1 cellular context compared by ENCODE assay signal in the genomic region with DNA sequence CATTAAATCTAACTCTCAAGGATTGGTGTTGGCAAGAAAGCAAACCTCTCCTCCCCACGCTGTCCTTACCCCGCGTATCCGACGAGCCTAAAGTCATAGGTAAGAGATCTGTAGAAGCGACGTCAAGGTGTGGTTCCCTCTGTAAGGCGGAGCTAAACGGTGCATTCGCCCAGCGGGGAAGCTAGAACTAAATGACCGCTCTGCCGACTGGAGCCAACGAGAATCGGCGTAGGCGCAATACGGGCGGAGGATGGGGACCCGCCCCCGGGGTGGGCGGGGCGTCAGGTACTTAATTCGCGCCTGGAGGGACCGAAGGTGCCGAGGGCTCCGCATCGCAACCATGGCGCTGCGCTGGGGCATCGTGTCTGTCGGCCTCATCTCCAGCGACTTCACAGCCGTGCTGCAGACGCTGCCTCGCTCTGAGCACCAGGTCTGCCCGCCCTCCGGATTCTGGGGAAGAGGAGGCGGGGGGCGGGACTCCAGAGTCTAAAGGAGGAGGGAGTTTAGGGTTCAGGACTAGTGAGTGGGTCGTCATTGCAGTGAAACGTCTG.
TF ChIP-seq lines count a peak whose summit lies in the region.

A gene (plus strand): TSS at position 318 of the 551 bp plus-strand sequence. CDS start 23 bp downstream, at position 341.

TF ChIP-seq in HepG2, 621 proteins besides CTCF, POLR2A, EP300 and RAD21 (continued from another document and continues in another):
- TF ChIP-seq, protein P1, sequence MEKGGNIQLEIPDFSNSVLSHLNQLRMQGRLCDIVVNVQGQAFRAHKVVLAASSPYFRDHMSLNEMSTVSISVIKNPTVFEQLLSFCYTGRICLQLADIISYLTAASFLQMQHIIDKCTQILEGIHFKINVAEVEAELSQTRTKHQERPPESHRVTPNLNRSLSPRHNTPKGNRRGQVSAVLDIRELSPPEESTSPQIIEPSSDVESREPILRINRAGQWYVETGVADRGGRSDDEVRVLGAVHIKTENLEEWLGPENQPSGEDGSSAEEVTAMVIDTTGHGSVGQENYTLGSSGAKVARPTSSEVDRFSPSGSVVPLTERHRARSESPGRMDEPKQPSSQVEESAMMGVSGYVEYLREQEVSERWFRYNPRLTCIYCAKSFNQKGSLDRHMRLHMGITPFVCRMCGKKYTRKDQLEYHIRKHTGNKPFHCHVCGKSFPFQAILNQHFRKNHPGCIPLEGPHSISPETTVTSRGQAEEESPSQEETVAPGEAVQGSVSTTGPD (CRISPR knock-in tag; IDR thresholded peaks at IDR 0.05) = no peak
- 0 out of 2 replicates have a peak, but pooled peaks have one; percentile 39 for TF ChIP-seq ZC3H13 (CRISPR knock-in tag; IDR thresholded peaks at IDR 0.05)
- TF ChIP-seq, protein P2, sequence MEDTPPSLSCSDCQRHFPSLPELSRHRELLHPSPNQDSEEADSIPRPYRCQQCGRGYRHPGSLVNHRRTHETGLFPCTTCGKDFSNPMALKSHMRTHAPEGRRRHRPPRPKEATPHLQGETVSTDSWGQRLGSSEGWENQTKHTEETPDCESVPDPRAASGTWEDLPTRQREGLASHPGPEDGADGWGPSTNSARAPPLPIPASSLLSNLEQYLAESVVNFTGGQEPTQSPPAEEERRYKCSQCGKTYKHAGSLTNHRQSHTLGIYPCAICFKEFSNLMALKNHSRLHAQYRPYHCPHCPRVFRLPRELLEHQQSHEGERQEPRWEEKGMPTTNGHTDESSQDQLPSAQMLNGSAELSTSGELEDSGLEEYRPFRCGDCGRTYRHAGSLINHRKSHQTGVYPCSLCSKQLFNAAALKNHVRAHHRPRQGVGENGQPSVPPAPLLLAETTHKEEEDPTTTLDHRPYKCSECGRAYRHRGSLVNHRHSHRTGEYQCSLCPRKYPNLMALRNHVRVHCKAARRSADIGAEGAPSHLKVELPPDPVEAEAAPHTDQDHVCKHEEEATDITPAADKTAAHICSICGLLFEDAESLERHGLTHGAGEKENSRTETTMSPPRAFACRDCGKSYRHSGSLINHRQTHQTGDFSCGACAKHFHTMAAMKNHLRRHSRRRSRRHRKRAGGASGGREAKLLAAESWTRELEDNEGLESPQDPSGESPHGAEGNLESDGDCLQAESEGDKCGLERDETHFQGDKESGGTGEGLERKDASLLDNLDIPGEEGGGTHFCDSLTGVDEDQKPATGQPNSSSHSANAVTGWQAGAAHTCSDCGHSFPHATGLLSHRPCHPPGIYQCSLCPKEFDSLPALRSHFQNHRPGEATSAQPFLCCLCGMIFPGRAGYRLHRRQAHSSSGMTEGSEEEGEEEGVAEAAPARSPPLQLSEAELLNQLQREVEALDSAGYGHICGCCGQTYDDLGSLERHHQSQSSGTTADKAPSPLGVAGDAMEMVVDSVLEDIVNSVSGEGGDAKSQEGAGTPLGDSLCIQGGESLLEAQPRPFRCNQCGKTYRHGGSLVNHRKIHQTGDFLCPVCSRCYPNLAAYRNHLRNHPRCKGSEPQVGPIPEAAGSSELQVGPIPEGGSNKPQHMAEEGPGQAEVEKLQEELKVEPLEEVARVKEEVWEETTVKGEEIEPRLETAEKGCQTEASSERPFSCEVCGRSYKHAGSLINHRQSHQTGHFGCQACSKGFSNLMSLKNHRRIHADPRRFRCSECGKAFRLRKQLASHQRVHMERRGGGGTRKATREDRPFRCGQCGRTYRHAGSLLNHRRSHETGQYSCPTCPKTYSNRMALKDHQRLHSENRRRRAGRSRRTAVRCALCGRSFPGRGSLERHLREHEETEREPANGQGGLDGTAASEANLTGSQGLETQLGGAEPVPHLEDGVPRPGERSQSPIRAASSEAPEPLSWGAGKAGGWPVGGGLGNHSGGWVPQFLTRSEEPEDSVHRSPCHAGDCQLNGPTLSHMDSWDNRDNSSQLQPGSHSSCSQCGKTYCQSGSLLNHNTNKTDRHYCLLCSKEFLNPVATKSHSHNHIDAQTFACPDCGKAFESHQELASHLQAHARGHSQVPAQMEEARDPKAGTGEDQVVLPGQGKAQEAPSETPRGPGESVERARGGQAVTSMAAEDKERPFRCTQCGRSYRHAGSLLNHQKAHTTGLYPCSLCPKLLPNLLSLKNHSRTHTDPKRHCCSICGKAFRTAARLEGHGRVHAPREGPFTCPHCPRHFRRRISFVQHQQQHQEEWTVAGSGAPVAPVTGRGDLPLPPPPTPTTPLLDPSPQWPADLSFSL (CRISPR knock-in tag; IDR thresholded peaks at IDR 0.05) = no peak
- TF ChIP-seq RBM22 (optimal IDR thresholded peaks at IDR 0.05; ENCODE audit: low read length) = no peak
- peak; percentile 64 for TF ChIP-seq SAP130 (CRISPR knock-in tag; IDR thresholded peaks at IDR 0.05; ENCODE audit: low read depth)
- peak; percentile 49; the same call in 1 of the 2 replicates for TF ChIP-seq HOXA5 (CRISPR knock-in tag; IDR thresholded peaks at IDR 0.05)
- no peak for TF ChIP-seq ZNF777 (CRISPR knock-in tag; IDR thresholded peaks at IDR 0.05)
- TF ChIP-seq POLR2AphosphoS5 (IDR thresholded peaks at IDR 0.05; ENCODE audit: low read depth, low read length) = peak; percentile 31; the same call in 1 of the 2 replicates
- TF ChIP-seq, protein P3, sequence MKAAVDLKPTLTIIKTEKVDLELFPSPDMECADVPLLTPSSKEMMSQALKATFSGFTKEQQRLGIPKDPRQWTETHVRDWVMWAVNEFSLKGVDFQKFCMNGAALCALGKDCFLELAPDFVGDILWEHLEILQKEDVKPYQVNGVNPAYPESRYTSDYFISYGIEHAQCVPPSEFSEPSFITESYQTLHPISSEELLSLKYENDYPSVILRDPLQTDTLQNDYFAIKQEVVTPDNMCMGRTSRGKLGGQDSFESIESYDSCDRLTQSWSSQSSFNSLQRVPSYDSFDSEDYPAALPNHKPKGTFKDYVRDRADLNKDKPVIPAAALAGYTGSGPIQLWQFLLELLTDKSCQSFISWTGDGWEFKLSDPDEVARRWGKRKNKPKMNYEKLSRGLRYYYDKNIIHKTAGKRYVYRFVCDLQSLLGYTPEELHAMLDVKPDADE (CRISPR knock-in tag; IDR thresholded peaks at IDR 0.05) = no peak
- TF ChIP-seq, protein P4, sequence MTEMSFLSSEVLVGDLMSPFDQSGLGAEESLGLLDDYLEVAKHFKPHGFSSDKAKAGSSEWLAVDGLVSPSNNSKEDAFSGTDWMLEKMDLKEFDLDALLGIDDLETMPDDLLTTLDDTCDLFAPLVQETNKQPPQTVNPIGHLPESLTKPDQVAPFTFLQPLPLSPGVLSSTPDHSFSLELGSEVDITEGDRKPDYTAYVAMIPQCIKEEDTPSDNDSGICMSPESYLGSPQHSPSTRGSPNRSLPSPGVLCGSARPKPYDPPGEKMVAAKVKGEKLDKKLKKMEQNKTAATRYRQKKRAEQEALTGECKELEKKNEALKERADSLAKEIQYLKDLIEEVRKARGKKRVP (CRISPR knock-in tag; IDR thresholded peaks at IDR 0.05) = no peak
- TF ChIP-seq SP5 (CRISPR knock-in tag; IDR thresholded peaks at IDR 0.05; ENCODE audit: borderline replicate concordance, low read depth) = peak; percentile 23; the same call in 1 of the 2 replicates
- TF ChIP-seq NFYB (CRISPR knock-in tag; IDR thresholded peaks at IDR 0.05) = peak; percentile 40
- TF ChIP-seq SOX6 (IDR thresholded peaks at IDR 0.05) = no peak
- 0 out of 2 replicates have a peak, but pooled peaks have one; percentile 10 for TF ChIP-seq SOX6 (CRISPR knock-in tag; IDR thresholded peaks at IDR 0.05)
- peak; percentile 27; the same call in 1 of the 2 replicates for TF ChIP-seq THAP11 (CRISPR knock-in tag; IDR thresholded peaks at IDR 0.05)
- peak; percentile 33; the same call in 1 of the 2 replicates for TF ChIP-seq HOXA3 (CRISPR knock-in tag; IDR thresholded peaks at IDR 0.05)
- 0 out of 2 replicates have a peak, but pooled peaks have one; percentile 27 for TF ChIP-seq MEIS2 (CRISPR knock-in tag; IDR thresholded peaks at IDR 0.05)
- TF ChIP-seq, protein P5, sequence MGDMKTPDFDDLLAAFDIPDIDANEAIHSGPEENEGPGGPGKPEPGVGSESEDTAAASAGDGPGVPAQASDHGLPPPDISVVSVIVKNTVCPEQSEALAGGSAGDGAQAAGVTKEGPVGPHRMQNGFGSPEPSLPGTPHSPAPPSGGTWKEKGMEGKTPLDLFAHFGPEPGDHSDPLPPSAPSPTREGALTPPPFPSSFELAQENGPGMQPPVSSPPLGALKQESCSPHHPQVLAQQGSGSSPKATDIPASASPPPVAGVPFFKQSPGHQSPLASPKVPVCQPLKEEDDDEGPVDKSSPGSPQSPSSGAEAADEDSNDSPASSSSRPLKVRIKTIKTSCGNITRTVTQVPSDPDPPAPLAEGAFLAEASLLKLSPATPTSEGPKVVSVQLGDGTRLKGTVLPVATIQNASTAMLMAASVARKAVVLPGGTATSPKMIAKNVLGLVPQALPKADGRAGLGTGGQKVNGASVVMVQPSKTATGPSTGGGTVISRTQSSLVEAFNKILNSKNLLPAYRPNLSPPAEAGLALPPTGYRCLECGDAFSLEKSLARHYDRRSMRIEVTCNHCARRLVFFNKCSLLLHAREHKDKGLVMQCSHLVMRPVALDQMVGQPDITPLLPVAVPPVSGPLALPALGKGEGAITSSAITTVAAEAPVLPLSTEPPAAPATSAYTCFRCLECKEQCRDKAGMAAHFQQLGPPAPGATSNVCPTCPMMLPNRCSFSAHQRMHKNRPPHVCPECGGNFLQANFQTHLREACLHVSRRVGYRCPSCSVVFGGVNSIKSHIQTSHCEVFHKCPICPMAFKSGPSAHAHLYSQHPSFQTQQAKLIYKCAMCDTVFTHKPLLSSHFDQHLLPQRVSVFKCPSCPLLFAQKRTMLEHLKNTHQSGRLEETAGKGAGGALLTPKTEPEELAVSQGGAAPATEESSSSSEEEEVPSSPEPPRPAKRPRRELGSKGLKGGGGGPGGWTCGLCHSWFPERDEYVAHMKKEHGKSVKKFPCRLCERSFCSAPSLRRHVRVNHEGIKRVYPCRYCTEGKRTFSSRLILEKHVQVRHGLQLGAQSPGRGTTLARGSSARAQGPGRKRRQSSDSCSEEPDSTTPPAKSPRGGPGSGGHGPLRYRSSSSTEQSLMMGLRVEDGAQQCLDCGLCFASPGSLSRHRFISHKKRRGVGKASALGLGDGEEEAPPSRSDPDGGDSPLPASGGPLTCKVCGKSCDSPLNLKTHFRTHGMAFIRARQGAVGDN (CRISPR knock-in tag; IDR thresholded peaks at IDR 0.05) = peak; percentile 82
- no peak for TF ChIP-seq ZNF329 (CRISPR knock-in tag; IDR thresholded peaks at IDR 0.05; ENCODE audit: low read depth)
- TF ChIP-seq ASH2L (IDR thresholded peaks at IDR 0.05; ENCODE audit: insufficient read length, low read depth, low read length) = peak; percentile 40
- TF ChIP-seq, protein P6, sequence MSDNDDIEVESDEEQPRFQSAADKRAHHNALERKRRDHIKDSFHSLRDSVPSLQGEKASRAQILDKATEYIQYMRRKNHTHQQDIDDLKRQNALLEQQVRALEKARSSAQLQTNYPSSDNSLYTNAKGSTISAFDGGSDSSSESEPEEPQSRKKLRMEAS (IDR thresholded peaks at IDR 0.05) = peak; percentile 37; the same call in 1 of the 2 replicates
- TF ChIP-seq, protein P7, sequence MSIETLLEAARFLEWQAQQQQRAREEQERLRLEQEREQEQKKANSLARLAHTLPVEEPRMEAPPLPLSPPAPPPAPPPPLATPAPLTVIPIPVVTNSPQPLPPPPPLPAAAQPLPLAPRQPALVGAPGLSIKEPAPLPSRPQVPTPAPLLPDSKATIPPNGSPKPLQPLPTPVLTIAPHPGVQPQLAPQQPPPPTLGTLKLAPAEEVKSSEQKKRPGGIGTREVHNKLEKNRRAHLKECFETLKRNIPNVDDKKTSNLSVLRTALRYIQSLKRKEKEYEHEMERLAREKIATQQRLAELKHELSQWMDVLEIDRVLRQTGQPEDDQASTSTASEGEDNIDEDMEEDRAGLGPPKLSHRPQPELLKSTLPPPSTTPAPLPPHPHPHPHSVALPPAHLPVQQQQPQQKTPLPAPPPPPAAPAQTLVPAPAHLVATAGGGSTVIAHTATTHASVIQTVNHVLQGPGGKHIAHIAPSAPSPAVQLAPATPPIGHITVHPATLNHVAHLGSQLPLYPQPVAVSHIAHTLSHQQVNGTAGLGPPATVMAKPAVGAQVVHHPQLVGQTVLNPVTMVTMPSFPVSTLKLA (IDR thresholded peaks at IDR 0.05) = no peak
- peak; percentile 72 for TF ChIP-seq KDM5B (CRISPR knock-in tag; IDR thresholded peaks at IDR 0.05; ENCODE audit: borderline replicate concordance)
- TF ChIP-seq ZFY (CRISPR knock-in tag; IDR thresholded peaks at IDR 0.05) = no peak
- peak; percentile 14; the same call in 1 of the 2 replicates for TF ChIP-seq SALL1 (CRISPR knock-in tag; IDR thresholded peaks at IDR 0.05)
- TF ChIP-seq, protein P8, sequence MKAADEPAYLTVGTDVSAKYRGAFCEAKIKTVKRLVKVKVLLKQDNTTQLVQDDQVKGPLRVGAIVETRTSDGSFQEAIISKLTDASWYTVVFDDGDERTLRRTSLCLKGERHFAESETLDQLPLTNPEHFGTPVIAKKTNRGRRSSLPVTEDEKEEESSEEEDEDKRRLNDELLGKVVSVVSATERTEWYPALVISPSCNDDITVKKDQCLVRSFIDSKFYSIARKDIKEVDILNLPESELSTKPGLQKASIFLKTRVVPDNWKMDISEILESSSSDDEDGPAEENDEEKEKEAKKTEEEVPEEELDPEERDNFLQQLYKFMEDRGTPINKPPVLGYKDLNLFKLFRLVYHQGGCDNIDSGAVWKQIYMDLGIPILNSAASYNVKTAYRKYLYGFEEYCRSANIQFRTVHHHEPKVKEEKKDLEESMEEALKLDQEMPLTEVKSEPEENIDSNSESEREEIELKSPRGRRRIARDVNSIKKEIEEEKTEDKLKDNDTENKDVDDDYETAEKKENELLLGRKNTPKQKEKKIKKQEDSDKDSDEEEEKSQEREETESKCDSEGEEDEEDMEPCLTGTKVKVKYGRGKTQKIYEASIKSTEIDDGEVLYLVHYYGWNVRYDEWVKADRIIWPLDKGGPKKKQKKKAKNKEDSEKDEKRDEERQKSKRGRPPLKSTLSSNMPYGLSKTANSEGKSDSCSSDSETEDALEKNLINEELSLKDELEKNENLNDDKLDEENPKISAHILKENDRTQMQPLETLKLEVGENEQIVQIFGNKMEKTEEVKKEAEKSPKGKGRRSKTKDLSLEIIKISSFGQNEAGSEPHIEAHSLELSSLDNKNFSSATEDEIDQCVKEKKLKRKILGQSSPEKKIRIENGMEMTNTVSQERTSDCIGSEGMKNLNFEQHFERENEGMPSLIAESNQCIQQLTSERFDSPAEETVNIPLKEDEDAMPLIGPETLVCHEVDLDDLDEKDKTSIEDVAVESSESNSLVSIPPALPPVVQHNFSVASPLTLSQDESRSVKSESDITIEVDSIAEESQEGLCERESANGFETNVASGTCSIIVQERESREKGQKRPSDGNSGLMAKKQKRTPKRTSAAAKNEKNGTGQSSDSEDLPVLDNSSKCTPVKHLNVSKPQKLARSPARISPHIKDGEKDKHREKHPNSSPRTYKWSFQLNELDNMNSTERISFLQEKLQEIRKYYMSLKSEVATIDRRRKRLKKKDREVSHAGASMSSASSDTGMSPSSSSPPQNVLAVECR (CRISPR knock-in tag; IDR thresholded peaks at IDR 0.05; ENCODE audit: borderline replicate concordance) = 0 out of 2 replicates have a peak, but pooled peaks have one; percentile 8
